Comparison of ENCODE assay signal across 1 cellular context in the genomic region with DNA sequence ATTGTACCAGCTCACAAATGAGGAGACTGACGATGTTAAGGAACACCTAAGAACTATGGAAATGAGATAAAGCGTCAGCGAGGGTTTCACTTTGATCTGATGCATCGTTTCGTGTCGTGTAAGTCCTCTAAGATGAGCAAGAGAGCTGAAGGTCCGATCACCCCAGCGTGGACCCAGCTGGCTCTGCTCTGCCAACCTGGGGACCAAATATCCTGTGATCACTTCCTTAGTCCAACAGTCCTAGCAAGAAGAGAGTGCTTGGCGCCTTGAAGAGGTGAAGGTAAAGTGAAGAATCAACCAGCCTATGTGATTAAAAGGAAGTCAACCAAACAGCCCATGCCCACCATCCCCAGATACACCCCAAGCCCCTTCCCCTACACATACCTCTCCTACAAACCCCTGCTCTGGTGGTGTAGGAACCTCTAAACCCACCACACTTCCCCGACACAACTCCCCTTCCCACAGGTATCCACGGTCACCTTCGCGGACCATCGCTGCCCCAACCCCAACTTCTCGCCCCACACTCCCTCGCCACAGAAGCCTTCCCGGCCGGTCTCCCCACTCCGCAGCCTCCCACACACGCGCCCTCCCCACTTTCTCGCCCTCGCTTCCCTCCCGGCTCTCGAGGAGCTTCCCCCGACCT.
TF ChIP-seq lines count a peak whose summit lies in the region.

No MANE protein-coding gene starts in this region.

TF ChIP-seq in HepG2, 621 proteins besides CTCF, POLR2A, EP300 and RAD21 (continued from another document):
- TF ChIP-seq ZNF816 (CRISPR knock-in tag; IDR thresholded peaks at IDR 0.05; ENCODE audit: borderline replicate concordance) (no peak), MXI1 (IDR thresholded peaks at IDR 0.05; ENCODE audit: borderline replicate concordance, low read depth, low read length) (no peak), ZNF275 (CRISPR knock-in tag; IDR thresholded peaks at IDR 0.05; ENCODE audit: borderline replicate concordance) (peak; percentile 15; the same call in 1 of the 2 replicates), ZBTB14 (CRISPR knock-in tag; IDR thresholded peaks at IDR 0.05) (no peak), ZNF503 (CRISPR knock-in tag; IDR thresholded peaks at IDR 0.05) (no peak), CCDC6 (CRISPR knock-in tag; IDR thresholded peaks at IDR 0.05) (no peak), FOXC1 (CRISPR knock-in tag; IDR thresholded peaks at IDR 0.05; ENCODE audit: borderline replicate concordance) (no peak), U2AF1 (optimal IDR thresholded peaks at IDR 0.05; ENCODE audit: low read depth, low read length) (no peak), HDAC1 (CRISPR knock-in tag; IDR thresholded peaks at IDR 0.05) (peak; percentile 13; the same call in 1 of the 2 replicates), ZFYVE20 (CRISPR knock-in tag; IDR thresholded peaks at IDR 0.05; ENCODE audit: borderline replicate concordance, low read depth) (no peak), NCOA1 (CRISPR knock-in tag; IDR thresholded peaks at IDR 0.05) (no peak), ZNF878 (CRISPR knock-in tag; IDR thresholded peaks at IDR 0.05) (no peak), CAMTA2 (CRISPR knock-in tag; IDR thresholded peaks at IDR 0.05; ENCODE audit: borderline replicate concordance) (no peak), ZNF691 (CRISPR knock-in tag; IDR thresholded peaks at IDR 0.05; ENCODE audit: borderline replicate concordance, low read depth) (0 out of 2 replicates have a peak, but pooled peaks have one; percentile 27), SNAPC4 (CRISPR knock-in tag; IDR thresholded peaks at IDR 0.05) (no peak), HIVEP1 (CRISPR knock-in tag; IDR thresholded peaks at IDR 0.05) (no peak), POLR2AphosphoS2 (IDR thresholded peaks at IDR 0.05; ENCODE audit: low read depth, low read length) (no peak), KLF6 (CRISPR knock-in tag; IDR thresholded peaks at IDR 0.05) (no peak), ZNF629 (CRISPR knock-in tag; conservative IDR thresholded peaks at IDR 0.05) (no peak)
- TF ChIP-seq, protein P1, sequence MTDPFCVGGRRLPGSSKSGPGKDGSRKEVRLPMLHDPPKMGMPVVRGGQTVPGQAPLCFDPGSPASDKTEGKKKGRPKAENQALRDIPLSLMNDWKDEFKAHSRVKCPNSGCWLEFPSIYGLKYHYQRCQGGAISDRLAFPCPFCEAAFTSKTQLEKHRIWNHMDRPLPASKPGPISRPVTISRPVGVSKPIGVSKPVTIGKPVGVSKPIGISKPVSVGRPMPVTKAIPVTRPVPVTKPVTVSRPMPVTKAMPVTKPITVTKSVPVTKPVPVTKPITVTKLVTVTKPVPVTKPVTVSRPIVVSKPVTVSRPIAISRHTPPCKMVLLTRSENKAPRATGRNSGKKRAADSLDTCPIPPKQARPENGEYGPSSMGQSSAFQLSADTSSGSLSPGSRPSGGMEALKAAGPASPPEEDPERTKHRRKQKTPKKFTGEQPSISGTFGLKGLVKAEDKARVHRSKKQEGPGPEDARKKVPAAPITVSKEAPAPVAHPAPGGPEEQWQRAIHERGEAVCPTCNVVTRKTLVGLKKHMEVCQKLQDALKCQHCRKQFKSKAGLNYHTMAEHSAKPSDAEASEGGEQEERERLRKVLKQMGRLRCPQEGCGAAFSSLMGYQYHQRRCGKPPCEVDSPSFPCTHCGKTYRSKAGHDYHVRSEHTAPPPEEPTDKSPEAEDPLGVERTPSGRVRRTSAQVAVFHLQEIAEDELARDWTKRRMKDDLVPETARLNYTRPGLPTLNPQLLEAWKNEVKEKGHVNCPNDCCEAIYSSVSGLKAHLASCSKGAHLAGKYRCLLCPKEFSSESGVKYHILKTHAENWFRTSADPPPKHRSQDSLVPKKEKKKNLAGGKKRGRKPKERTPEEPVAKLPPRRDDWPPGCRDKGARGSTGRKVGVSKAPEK (CRISPR knock-in tag; IDR thresholded peaks at IDR 0.05; ENCODE audit: borderline replicate concordance), result 0 out of 2 replicates have a peak, but pooled peaks have one; percentile 39
- TF ChIP-seq, protein P2, sequence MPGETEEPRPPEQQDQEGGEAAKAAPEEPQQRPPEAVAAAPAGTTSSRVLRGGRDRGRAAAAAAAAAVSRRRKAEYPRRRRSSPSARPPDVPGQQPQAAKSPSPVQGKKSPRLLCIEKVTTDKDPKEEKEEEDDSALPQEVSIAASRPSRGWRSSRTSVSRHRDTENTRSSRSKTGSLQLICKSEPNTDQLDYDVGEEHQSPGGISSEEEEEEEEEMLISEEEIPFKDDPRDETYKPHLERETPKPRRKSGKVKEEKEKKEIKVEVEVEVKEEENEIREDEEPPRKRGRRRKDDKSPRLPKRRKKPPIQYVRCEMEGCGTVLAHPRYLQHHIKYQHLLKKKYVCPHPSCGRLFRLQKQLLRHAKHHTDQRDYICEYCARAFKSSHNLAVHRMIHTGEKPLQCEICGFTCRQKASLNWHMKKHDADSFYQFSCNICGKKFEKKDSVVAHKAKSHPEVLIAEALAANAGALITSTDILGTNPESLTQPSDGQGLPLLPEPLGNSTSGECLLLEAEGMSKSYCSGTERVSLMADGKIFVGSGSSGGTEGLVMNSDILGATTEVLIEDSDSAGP (CRISPR knock-in tag; IDR thresholded peaks at IDR 0.05; ENCODE audit: borderline replicate concordance), result no peak
